Comparison of ENCODE assay signal across 9 cellular contexts in genomic region chr1:214660900-214661299, GRCh38. TPM values are rescaled to one million over a fixed set of nuclear protein-coding genes. Genes with fewer than 3 reads are reported as not detected.
DNase-seq lines count a peak whose midpoint lies in the region; ATAC-seq and TF ChIP-seq lines count a peak whose summit lies in the region.
"Had no signal": no experiment of that assay in that cellular context is flagged by ENCODE, and none has a peak within 500 bp of the region (broad histone marks: within the 10 kb centered on the region; RNA-seq: fewer than 3 reads in every experiment).

No MANE protein-coding gene starts in this region.

- DNase-seq in AG04450 (ENCODE audit: low read depth, low spot score) (peak; percentile 84), Kasumi-1 (lab: John Stamatoyannopoulos, UW) (peak; percentile 9 to 12), cerebellar cortex (ENCODE audit: low spot score) (peak; percentile 36), NCI-H510A (lab: John Stamatoyannopoulos, UW) (no peak), NCI-H345 (lab: John Stamatoyannopoulos, UW) (no peak), GM10266 (ENCODE audit: extremely low spot score) (no peak)
- DNase-seq: stimulated activated CD4-positive, alpha-beta T cell treated with anti-CD3 and anti-CD28 coated beads, Interleukin-12 subunit alpha, Interleukin-12 subunit beta, amount 100 ng/mL, for 4 hours had no signal

- H3K4me1 ChIP-seq in mesodermal cell (ENCODE audit: control insufficient read depth, insufficient read depth, low read length, poor library complexity, severe bottlenecking), result no peaks in the 10 kb centered on the region

- WGBS in mesodermal cell (ENCODE audit: insufficient coverage in 2 of 2), 2 experiments, result 92 to 97% methylated on average over 4 of the region's 4 CpGs

- no peak for ATAC-seq in HG03045 (IDR thresholded peaks at IDR 0.05; ENCODE audit: unreplicated experiment)

- no peaks in the 10 kb centered on the region for H3K9me3 ChIP-seq in AG04450 (ENCODE audit: control insufficient read depth, insufficient read depth, low read length)
- H3K9me3 ChIP-seq in mesodermal cell (ENCODE audit: control insufficient read depth, low read length), result no peaks in the 10 kb centered on the region

- CTCF ChIA-PET in AG04450 (lab: Charles Lee), result interaction anchor here (0.6 to 7.5 kb wide), 31 partner anchors 8 to 869 kb away, joined by 3 to 82 read pairs (median 3); no protein-coding TSS in a partner anchor

- no peak overlapping the region for H3K4me3 ChIP-seq in AG04450 (ENCODE audit: low read depth, low read length)
- H3K4me3 ChIP-seq in mesodermal cell (ENCODE audit: extremely low read depth, insufficient read depth, low read length, poor library complexity, severe bottlenecking), result no peak overlapping the region

- H3K27ac ChIP-seq in AG04450 (ENCODE audit: low read depth, low read length) (no peak overlapping the region), mesodermal cell (ENCODE audit: low read depth, low read length, severe bottlenecking) (peak overlapping the region; percentile 3)

- POLR2A ChIA-PET in AG04450 (lab: Yijun Ruan, JAX), result interaction anchor here (0.9 to 1.1 kb wide), 4 partner anchors 297 to 863 kb away, joined by 3 to 6 read pairs (median 4); no protein-coding TSS in a partner anchor

- no peaks in the 10 kb centered on the region for H3K27me3 ChIP-seq in AG04450 (ENCODE audit: control insufficient read depth, insufficient read depth, low read length)

- peaks cover 98% of the 10 kb centered on the region for H3K36me3 ChIP-seq in mesodermal cell (ENCODE audit: control insufficient read depth, insufficient read depth, low read length)

- TF ChIP-seq CTCF in AG04450 (IDR thresholded peaks at IDR 0.05; ENCODE audit: low read depth, low read length) (peak; percentile 88), GM10266 (IDR thresholded peaks at IDR 0.05; ENCODE audit: control insufficient read depth, insufficient read depth, low read depth, missing control alignments) (no peak)

RNA-seq across cellular contexts. Expression of gene CENPF, which starts 57.9 kb away (rescaled TPM):
- polyA plus RNA-seq in AG04450 (2011; rRNA removed), result 11.1 and 17.5 TPM in 2 replicates
- 7.4 and 14.5 TPM in 2 replicates for polyA minus RNA-seq in AG04450 (2011; rRNA and poly(A)+ RNA removed)
- 52.7 TPM for polyA plus RNA-seq in mesodermal cell (2013, experiment 1 of 2)
- polyA plus RNA-seq in mesodermal cell (2013, experiment 2 of 2), result 77.4 TPM

Comparison
In these comparisons a context has a peak if more than half of its experiments do, and no peak if none do; other contexts are left out.
1. DNase-seq: peak in AG04450 (single experiment), Kasumi-1 (2 of 2) and cerebellar cortex (single experiment); none in NCI-H510A (single experiment), NCI-H345 (single experiment) and GM10266 (single experiment).